Comparison of ENCODE assay signal across 8 cellular contexts in the genomic region with DNA sequence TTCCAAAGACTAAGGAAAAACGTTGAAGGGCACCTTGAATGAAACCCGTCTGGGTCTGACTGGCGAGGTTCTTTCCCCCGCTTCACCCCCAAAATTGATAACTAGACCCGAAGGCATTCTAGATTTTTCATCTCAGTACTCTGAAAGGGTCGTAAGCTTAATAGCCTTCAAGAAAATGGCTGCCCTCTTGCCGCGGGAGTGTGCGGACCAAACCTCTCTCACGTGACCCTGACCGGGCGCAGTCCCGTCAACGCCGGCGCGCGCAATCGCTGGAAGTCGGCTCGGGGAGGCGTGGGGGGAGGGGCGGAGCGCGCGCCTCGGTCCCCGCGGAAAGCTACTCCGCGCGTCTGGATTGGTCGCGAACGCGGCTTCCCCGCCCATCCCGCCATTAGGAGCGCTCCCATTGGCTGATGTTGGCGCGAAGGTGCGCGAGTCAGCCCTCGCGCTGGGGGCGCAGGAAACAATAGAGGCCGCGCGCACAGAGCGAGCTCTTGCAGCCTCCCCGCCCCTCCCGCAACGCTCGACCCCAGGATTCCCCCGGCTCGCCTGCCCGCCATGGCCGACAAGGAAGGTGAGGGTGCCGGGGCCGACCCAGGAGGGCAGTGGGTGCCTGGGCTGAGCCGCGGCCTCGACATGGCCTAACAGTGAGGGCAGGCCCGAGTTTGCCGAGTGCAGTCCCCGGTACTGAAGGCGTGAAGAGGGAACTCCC. TPM values are rescaled to one million over a fixed set of nuclear protein-coding genes. Genes with fewer than 3 reads are reported as not detected.
A peak's percentile ranks its signal among the peaks of the same experiment; 100 is the strongest.
DNase-seq lines count a peak whose midpoint lies in the region; ATAC-seq and TF ChIP-seq lines count a peak whose summit lies in the region.

A gene (plus strand): TSS at position 457 of the 709 bp plus-strand sequence. CDS start 99 bp downstream, at position 556.

- H3K9me3 Mint-ChIP-seq in Calu3 (ENCODE audit: low read depth, unreplicated experiment) (no peaks in the 10 kb centered on the region), endothelial cell (ENCODE audit: unreplicated experiment) (no peaks in the 10 kb centered on the region)

- H3K9me2 ChIP-seq in OCI-LY1 (ENCODE audit: low read depth, low read length), result no peaks in the 10 kb centered on the region

- H3K36me3 Mint-ChIP-seq in Calu3 (ENCODE audit: insufficient read depth, unreplicated experiment), result peaks cover 63% of the 10 kb centered on the region
- peaks cover 9% of the 10 kb centered on the region for H3K36me3 Mint-ChIP-seq in endothelial cell (ENCODE audit: low read depth, unreplicated experiment)

- H3K9ac ChIP-seq in HUES64 (ENCODE audit: low read depth, low read length) (peak within 1 kb of the TSS; percentile 99), OCI-LY1 (ENCODE audit: low read length) (peak within 1 kb of the TSS; percentile 98)

- no peaks in the 10 kb centered on the region for H3K27me3 ChIP-seq in HUES64 (ENCODE audit: insufficient read depth, low read length)
- no peaks in the 10 kb centered on the region for H3K27me3 ChIP-seq in OCI-LY1 (ENCODE audit: insufficient read depth, low read length)

- H3K4me3 ChIP-seq in HUES64 (ENCODE audit: low read length), result peak within 1 kb of the TSS; percentile 85
- H3K4me3 ChIP-seq in OCI-LY1 (ENCODE audit: low read depth, low read length, poor library complexity, severe bottlenecking), result peak within 1 kb of the TSS; percentile 98

- peak; percentile 99 for DNase-seq in Calu3
- DNase-seq in activated CD8-positive, alpha-beta memory T cell treated with anti-CD3 and anti-CD28 coated beads, Interleukin-2, amount 50 U/mL, for 4 hours, result peak; percentile 99
- peak; percentile 100 for DNase-seq in endothelial cell (ENCODE audit: low spot score)
- peak; percentile 98 for DNase-seq in midbrain (lab: John Stamatoyannopoulos, UW)
- peak; percentile 97 to 99 for DNase-seq in stimulated activated CD8-positive, alpha-beta memory T cell treated with anti-CD3 and anti-CD28 coated beads, Interleukin-2, amount 100 ng/mL, for 1 hour (ENCODE audit: low read depth in 2 of 2)

- H3K79me2 ChIP-seq in OCI-LY1 (ENCODE audit: insufficient read depth, low read length), result peaks cover 57% of the 10 kb centered on the region

- H3K9me3 ChIP-seq in HUES64 (ENCODE audit: insufficient read depth, low read depth, low read length) (no peaks in the 10 kb centered on the region), OCI-LY1 (ENCODE audit: low read length) (no peaks in the 10 kb centered on the region)

- H4K20me1 ChIP-seq in OCI-LY1 (ENCODE audit: insufficient read depth, low read length), result no peaks in the 10 kb centered on the region

- no TSS peak for BruUV-seq in Calu3 (replicated peaks; lab: Mats Ljungman, UMichigan)

- H3K27ac ChIP-seq in HUES64 (ENCODE audit: low read depth, low read length), result peak within 1 kb of the TSS; percentile 99
- H3K27ac ChIP-seq in OCI-LY1 (ENCODE audit: low read depth, low read length, poor library complexity, severe bottlenecking), result peak within 1 kb of the TSS; percentile 98

- H3K4me1 Mint-ChIP-seq in Calu3 (ENCODE audit: low read depth, unreplicated experiment) (peaks cover 9% of the 10 kb centered on the region), endothelial cell (ENCODE audit: unreplicated experiment) (peaks cover 36% of the 10 kb centered on the region)

- H2AFZ ChIP-seq in OCI-LY1 (ENCODE audit: low read length), result no peak within 1 kb of the TSS

- H3K36me3 ChIP-seq in HUES64 (ENCODE audit: insufficient read depth, low read length), result peaks cover 45% of the 10 kb centered on the region
- H3K36me3 ChIP-seq in OCI-LY1 (ENCODE audit: insufficient read depth, low read length), result peaks cover 50% of the 10 kb centered on the region

- peak within 1 kb of the TSS; percentile 100 for H3K27ac Mint-ChIP-seq in Calu3 (ENCODE audit: unreplicated experiment)
- H3K27ac Mint-ChIP-seq in endothelial cell (ENCODE audit: unreplicated experiment), result peak within 1 kb of the TSS; percentile 99

- intact Hi-C loops in Calu3 (cut with micrococcal nuclease; ENCODE audit: unreplicated experiment), result no loop called here

- H3K27me3 Mint-ChIP-seq in Calu3 (ENCODE audit: unreplicated experiment) (no peaks in the 10 kb centered on the region), endothelial cell (ENCODE audit: unreplicated experiment) (peaks cover 3% of the 10 kb centered on the region)

- H3K4me3 Mint-ChIP-seq in Calu3 (ENCODE audit: low read depth, unreplicated experiment), result peak within 1 kb of the TSS; percentile 94
- peak within 1 kb of the TSS; percentile 97 for H3K4me3 Mint-ChIP-seq in endothelial cell (ENCODE audit: unreplicated experiment)

- TF ChIP-seq CTCF in Calu3 (IDR thresholded peaks at IDR 0.05; ENCODE audit: unreplicated experiment), result no peak
- no peak for TF ChIP-seq CTCF in OCI-LY1 (IDR thresholded peaks at IDR 0.05; ENCODE audit: low read length)
- TF ChIP-seq CTCF in endothelial cell (IDR thresholded peaks at IDR 0.05; ENCODE audit: unreplicated experiment), result no peak

- H3K4me2 ChIP-seq in OCI-LY1 (ENCODE audit: low read length), result peak within 1 kb of the TSS; percentile 93

- H3K4me1 ChIP-seq in HUES64 (ENCODE audit: insufficient read depth, low read length) (peaks cover 15% of the 10 kb centered on the region), OCI-LY1 (ENCODE audit: insufficient read depth, low read length, severe bottlenecking) (peaks cover 57% of the 10 kb centered on the region)

- under 1% methylated on average over 67 of the region's 67 CpGs for WGBS in HUES64

- CTCF ChIA-PET in Calu3 (lab: Charles Lee), result interaction anchor here (0.5 to 1.6 kb wide), 4 partner anchors 62 to 203 kb away, joined by 3 to 8 read pairs (median 4); no protein-coding TSS in a partner anchor

- H3F3A ChIP-seq in OCI-LY1 (ENCODE audit: insufficient read depth, low read length), result no peaks in the 10 kb centered on the region

- peak; percentile 68 for ATAC-seq in GM21447 (IDR thresholded peaks at IDR 0.05; ENCODE audit: unreplicated experiment)

RNA-seq across cellular contexts. Expression of the gene that starts here (rescaled TPM):
- total RNA-seq in Calu3 (2022), result 232 and 242 TPM in 2 replicates
- 281 TPM for polyA plus RNA-seq in HUES64 (2013, experiment 1 of 2)
- polyA plus RNA-seq in HUES64 (2013, experiment 2 of 2), result 280 TPM
- 280 TPM for total RNA-seq in endothelial cell (ENCODE audit: unreplicated experiment)

Comparison
In these comparisons a context has a peak if more than half of its experiments do, and no peak if none do; other contexts are left out.
1. Peak in every context shown above with its lines: DNase-seq, ATAC-seq, H3K4me3 ChIP-seq and H3K27ac ChIP-seq.